In genomic region chr17:45393477-45393876, GRCh38 we compare ENCODE assay signal across 19 cellular contexts. TPM values are rescaled to one million over a fixed set of nuclear protein-coding genes. Genes with fewer than 3 reads are reported as not detected.
DNase-seq lines count a peak whose midpoint lies in the region; ATAC-seq and TF ChIP-seq lines count a peak whose summit lies in the region.
"Had no signal": no experiment of that assay in that cellular context is flagged by ENCODE, and none has a peak within 500 bp of the region (broad histone marks: within the 10 kb centered on the region; RNA-seq: fewer than 3 reads in every experiment).

No MANE protein-coding gene starts in this region.

- ATAC-seq in natural killer cell = no peak
- ATAC-seq in natural killer cell treated with Interleukin-12 subunit alpha and Interleukin-12 subunit beta and Interleukin-15 and Interleukin-18, amount 100 ng/mL, for 72 hours = no peak
- no peak for ATAC-seq in stimulated activated effector memory CD8-positive, alpha-beta T cell treated with anti-CD3 and anti-CD28 coated beads, Interleukin-12 subunit alpha, Interleukin-12 subunit beta, amount 100 ng/mL, for 72 hours
- no peak for ATAC-seq in GM18502 (IDR thresholded peaks at IDR 0.05; ENCODE audit: poor library complexity, unreplicated experiment)
- ATAC-seq: GM23338 had no signal

- H3K9me3 Mint-ChIP-seq in natural killer cell = no peaks in the 10 kb centered on the region
- H3K9me3 Mint-ChIP-seq in natural killer cell treated with Interleukin-12 subunit alpha and Interleukin-12 subunit beta and Interleukin-15 and Interleukin-18, amount 100 ng/mL, for 72 hours = no peaks in the 10 kb centered on the region
- no peaks in the 10 kb centered on the region for H3K9me3 Mint-ChIP-seq in stimulated activated effector memory CD8-positive, alpha-beta T cell treated with anti-CD3 and anti-CD28 coated beads, Interleukin-12 subunit alpha, Interleukin-12 subunit beta, amount 100 ng/mL, for 72 hours
- H3K9me3 Mint-ChIP-seq: CD4-positive, alpha-beta T cell; GM23338 had no signal

- no peak overlapping the region for H3K4me3 ChIP-seq in foreskin fibroblast (ENCODE audit: low read depth in 1 of 2, low read length in 2 of 2)
- H3K4me3 ChIP-seq: GM23338, Peyer's patch had no signal

- H3K4me3 Mint-ChIP-seq in natural killer cell = no peak overlapping the region
- H3K4me3 Mint-ChIP-seq in natural killer cell treated with Interleukin-12 subunit alpha and Interleukin-12 subunit beta and Interleukin-15 and Interleukin-18, amount 100 ng/mL, for 72 hours = no peak overlapping the region
- no peak overlapping the region for H3K4me3 Mint-ChIP-seq in stimulated activated effector memory CD8-positive, alpha-beta T cell treated with anti-CD3 and anti-CD28 coated beads, Interleukin-12 subunit alpha, Interleukin-12 subunit beta, amount 100 ng/mL, for 72 hours
- H3K4me3 Mint-ChIP-seq: CD4-positive, alpha-beta T cell; GM23338 had no signal

- peaks cover 2 to 5% of the 10 kb centered on the region in 2 donors for H3K27me3 Mint-ChIP-seq in natural killer cell (ENCODE audit: low read depth in 2 of 2)
- H3K27me3 Mint-ChIP-seq in natural killer cell treated with Interleukin-12 subunit alpha and Interleukin-12 subunit beta and Interleukin-15 and Interleukin-18, amount 100 ng/mL, for 72 hours = peaks cover 0 to 2% of the 10 kb centered on the region in 2 donors
- H3K27me3 Mint-ChIP-seq: CD4-positive, alpha-beta T cell had no signal

- H3K36me3 Mint-ChIP-seq in natural killer cell = peaks cover 6% of the 10 kb centered on the region
- H3K36me3 Mint-ChIP-seq in natural killer cell treated with Interleukin-12 subunit alpha and Interleukin-12 subunit beta and Interleukin-15 and Interleukin-18, amount 100 ng/mL, for 72 hours = peaks cover 7% of the 10 kb centered on the region
- H3K36me3 Mint-ChIP-seq in stimulated activated effector memory CD8-positive, alpha-beta T cell treated with anti-CD3 and anti-CD28 coated beads, Interleukin-12 subunit alpha, Interleukin-12 subunit beta, amount 100 ng/mL, for 72 hours = peaks cover 41% of the 10 kb centered on the region

- peak overlapping the region; percentile 49 to 52 for H3K27ac Mint-ChIP-seq in natural killer cell
- H3K27ac Mint-ChIP-seq in natural killer cell treated with Interleukin-12 subunit alpha and Interleukin-12 subunit beta and Interleukin-15 and Interleukin-18, amount 100 ng/mL, for 72 hours = peak overlapping the region in 1 of 2 donors; percentile 60
- peak overlapping the region; percentile 59 for H3K27ac Mint-ChIP-seq in stimulated activated effector memory CD8-positive, alpha-beta T cell treated with anti-CD3 and anti-CD28 coated beads, Interleukin-12 subunit alpha, Interleukin-12 subunit beta, amount 100 ng/mL, for 72 hours
- H3K27ac Mint-ChIP-seq: CD4-positive, alpha-beta T cell; GM23338 had no signal

- TF ChIP-seq CTCF in natural killer cell (IDR thresholded peaks at IDR 0.05) (no peak), foreskin fibroblast (IDR thresholded peaks at IDR 0.05; ENCODE audit: low read depth, low read length) (no peak)

- peaks cover 16 to 25% of the 10 kb centered on the region in 2 donors for H3K4me1 Mint-ChIP-seq in natural killer cell
- peaks cover 24 to 25% of the 10 kb centered on the region in 2 donors for H3K4me1 Mint-ChIP-seq in natural killer cell treated with Interleukin-12 subunit alpha and Interleukin-12 subunit beta and Interleukin-15 and Interleukin-18, amount 100 ng/mL, for 72 hours (ENCODE audit: low read depth in 2 of 2)
- peaks cover 19% of the 10 kb centered on the region for H3K4me1 Mint-ChIP-seq in stimulated activated effector memory CD8-positive, alpha-beta T cell treated with anti-CD3 and anti-CD28 coated beads, Interleukin-12 subunit alpha, Interleukin-12 subunit beta, amount 100 ng/mL, for 72 hours

- intact Hi-C loops in natural killer cell (cut with micrococcal nuclease) = no loop called here

- DNase-seq in natural killer cell (no peak), NCI-H69 (lab: John Stamatoyannopoulos, UW) (peak; percentile 28), myocyte (ENCODE audit: low read depth) (peak; percentile 97), dermis blood vessel endothelial cell (no peak), foreskin fibroblast (no peak)
- DNase-seq in natural killer cell treated with Interleukin-12 subunit alpha and Interleukin-12 subunit beta and Interleukin-15 and Interleukin-18, amount 100 ng/mL, for 72 hours (ENCODE audit: low spot score) = no peak
- DNase-seq in stimulated activated effector memory CD8-positive, alpha-beta T cell treated with anti-CD3 and anti-CD28 coated beads, Interleukin-12 subunit alpha, Interleukin-12 subunit beta, amount 100 ng/mL, for 72 hours (ENCODE audit: low spot score in 2 of 2) = no peak
- DNase-seq: CD4-positive, alpha-beta T cell; DMS153; HCEC 1CT; KG1; NCI-H1092; NCI-H1436 treated with DMSO at 0.1 percent for 48 hours; NCI-H1930; NCI-H2227 treated with DMSO at 0.1 percent for 48 hours; NCI-H510A treated with DMSO at 0.1 percent for 48 hours; Peyer's patch had no signal

RNA-seq across cellular contexts. Expression of gene ARHGAP27, which starts 39.2 kb away (rescaled TPM):
- total RNA-seq in natural killer cell (100 to 1,000 TPM; 125 to 141 (median 126) TPM), myocyte (6.6 and 31.2 TPM in 2 replicates), dermis blood vessel endothelial cell (61.8 and 66.5 TPM in 2 replicates)
- total RNA-seq in natural killer cell treated with Interleukin-12 subunit alpha and Interleukin-12 subunit beta and Interleukin-15 and Interleukin-18, amount 100 ng/mL, for 72 hours = 100 to 1,000 TPM in 1 of 2 donors, 10 to 100 TPM in 1; 79.1 to 102 TPM
- 4.5 TPM for polyA plus RNA-seq in myocyte (2012)

Comparison
In these comparisons a context has a peak if more than half of its experiments do, and no peak if none do; other contexts are left out.
1. DNase-seq: peak in NCI-H69 (single experiment) and myocyte (single experiment); none in natural killer cell (single experiment), natural killer cell treated with Interleukin-12 subunit alpha and Interleukin-12 subunit beta and Interleukin-15 and Interleukin-18, amount 100 ng/mL, for 72 hours (single experiment), stimulated activated effector memory CD8-positive, alpha-beta T cell treated with anti-CD3 and anti-CD28 coated beads, Interleukin-12 subunit alpha, Interleukin-12 subunit beta, amount 100 ng/mL, for 72 hours (0 of 2), dermis blood vessel endothelial cell (single experiment) and foreskin fibroblast (0 of 2).